1 cellular context compared by ENCODE assay signal in the genomic region with DNA sequence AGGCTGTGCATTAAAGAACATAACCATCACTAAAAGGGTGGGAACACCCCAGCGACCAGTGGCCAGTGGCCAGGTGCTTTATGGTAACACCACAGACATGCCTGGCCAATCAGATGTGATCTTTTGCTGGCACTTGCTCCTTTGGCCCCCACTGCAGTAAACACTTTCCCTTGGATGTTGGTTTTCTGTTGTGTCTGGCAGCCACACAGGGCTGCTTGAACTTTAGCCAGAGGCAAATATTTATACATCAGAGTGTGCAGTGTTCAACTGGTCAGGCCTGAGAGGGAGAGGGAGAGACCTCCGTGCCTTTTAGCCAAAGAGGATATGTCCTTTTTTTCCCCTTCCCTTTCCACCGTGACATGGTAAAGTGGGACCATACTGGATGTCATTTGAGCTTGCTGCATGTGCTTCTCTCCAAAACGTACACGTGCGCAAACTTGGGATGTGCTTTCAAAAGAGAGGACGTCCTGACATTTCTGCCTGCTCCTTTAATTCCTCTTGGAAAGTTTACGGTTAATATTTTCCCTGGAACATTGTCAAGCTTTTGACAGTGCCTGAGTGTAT.
TF ChIP-seq lines count a peak whose summit lies in the region.

No MANE protein-coding gene starts in this region.

TF ChIP-seq in HepG2, 621 proteins besides CTCF, POLR2A, EP300 and RAD21 (continued from another document and continues in another):
- TF ChIP-seq, protein P1, sequence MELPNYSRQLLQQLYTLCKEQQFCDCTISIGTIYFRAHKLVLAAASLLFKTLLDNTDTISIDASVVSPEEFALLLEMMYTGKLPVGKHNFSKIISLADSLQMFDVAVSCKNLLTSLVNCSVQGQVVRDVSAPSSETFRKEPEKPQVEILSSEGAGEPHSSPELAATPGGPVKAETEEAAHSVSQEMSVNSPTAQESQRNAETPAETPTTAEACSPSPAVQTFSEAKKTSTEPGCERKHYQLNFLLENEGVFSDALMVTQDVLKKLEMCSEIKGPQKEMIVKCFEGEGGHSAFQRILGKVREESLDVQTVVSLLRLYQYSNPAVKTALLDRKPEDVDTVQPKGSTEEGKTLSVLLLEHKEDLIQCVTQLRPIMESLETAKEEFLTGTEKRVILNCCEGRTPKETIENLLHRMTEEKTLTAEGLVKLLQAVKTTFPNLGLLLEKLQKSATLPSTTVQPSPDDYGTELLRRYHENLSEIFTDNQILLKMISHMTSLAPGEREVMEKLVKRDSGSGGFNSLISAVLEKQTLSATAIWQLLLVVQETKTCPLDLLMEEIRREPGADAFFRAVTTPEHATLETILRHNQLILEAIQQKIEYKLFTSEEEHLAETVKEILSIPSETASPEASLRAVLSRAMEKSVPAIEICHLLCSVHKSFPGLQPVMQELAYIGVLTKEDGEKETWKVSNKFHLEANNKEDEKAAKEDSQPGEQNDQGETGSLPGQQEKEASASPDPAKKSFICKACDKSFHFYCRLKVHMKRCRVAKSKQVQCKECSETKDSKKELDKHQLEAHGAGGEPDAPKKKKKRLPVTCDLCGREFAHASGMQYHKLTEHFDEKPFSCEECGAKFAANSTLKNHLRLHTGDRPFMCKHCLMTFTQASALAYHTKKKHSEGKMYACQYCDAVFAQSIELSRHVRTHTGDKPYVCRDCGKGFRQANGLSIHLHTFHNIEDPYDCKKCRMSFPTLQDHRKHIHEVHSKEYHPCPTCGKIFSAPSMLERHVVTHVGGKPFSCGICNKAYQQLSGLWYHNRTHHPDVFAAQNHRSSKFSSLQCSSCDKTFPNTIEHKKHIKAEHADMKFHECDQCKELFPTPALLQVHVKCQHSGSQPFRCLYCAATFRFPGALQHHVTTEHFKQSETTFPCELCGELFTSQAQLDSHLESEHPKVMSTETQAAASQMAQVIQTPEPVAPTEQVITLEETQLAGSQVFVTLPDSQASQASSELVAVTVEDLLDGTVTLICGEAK (IDR thresholded peaks at IDR 0.05), result no peak
- TF ChIP-seq, protein P1 (CRISPR knock-in tag; IDR thresholded peaks at IDR 0.05), result no peak; the same call in 1 of the 2 replicates
- no peak for TF ChIP-seq ZNF713 (CRISPR knock-in tag; IDR thresholded peaks at IDR 0.05)
- TF ChIP-seq HNRNPH1 (optimal IDR thresholded peaks at IDR 0.05; ENCODE audit: low read depth, low read length), result no peak
- peak; percentile 98 for TF ChIP-seq ZNF331 (CRISPR knock-in tag; IDR thresholded peaks at IDR 0.05)
- TF ChIP-seq MED1 (CRISPR knock-in tag; IDR thresholded peaks at IDR 0.05), result peak; percentile 84
- TF ChIP-seq ZNF672 (CRISPR knock-in tag; IDR thresholded peaks at IDR 0.05), result no peak
- TF ChIP-seq NR3C1 (CRISPR knock-in tag; IDR thresholded peaks at IDR 0.05), result no peak
- TF ChIP-seq TAF1 (CRISPR knock-in tag; IDR thresholded peaks at IDR 0.05), result peak; percentile 45; the same call in 1 of the 2 replicates
- TF ChIP-seq SIN3B (IDR thresholded peaks at IDR 0.05; ENCODE audit: low read length), result no peak
- no peak for TF ChIP-seq SMAD9 (CRISPR knock-in tag; IDR thresholded peaks at IDR 0.05)
- TF ChIP-seq ZSCAN31 (CRISPR knock-in tag; IDR thresholded peaks at IDR 0.05; ENCODE audit: low read depth), result peak; percentile 26; the same call in 1 of the 2 replicates
- TF ChIP-seq YY1 (IDR thresholded peaks at IDR 0.05; ENCODE audit: insufficient read depth, insufficient replicate concordance, low read depth, low read length), result no peak
- no peak for TF ChIP-seq KLF9 (CRISPR knock-in tag; IDR thresholded peaks at IDR 0.05; ENCODE audit: low read depth)
- TF ChIP-seq FOXA3 (CRISPR knock-in tag; IDR thresholded peaks at IDR 0.05), result peak; percentile 91
- TF ChIP-seq CERS6 (CRISPR knock-in tag; IDR thresholded peaks at IDR 0.05), result no peak
- TF ChIP-seq ZNF790 (CRISPR knock-in tag; IDR thresholded peaks at IDR 0.05; ENCODE audit: borderline replicate concordance), result 0 out of 2 replicates have a peak, but pooled peaks have one; percentile 24
- peak; percentile 76; the same call in 1 of the 2 replicates for TF ChIP-seq PITX1 (CRISPR knock-in tag; IDR thresholded peaks at IDR 0.05)
- TF ChIP-seq, protein P2, sequence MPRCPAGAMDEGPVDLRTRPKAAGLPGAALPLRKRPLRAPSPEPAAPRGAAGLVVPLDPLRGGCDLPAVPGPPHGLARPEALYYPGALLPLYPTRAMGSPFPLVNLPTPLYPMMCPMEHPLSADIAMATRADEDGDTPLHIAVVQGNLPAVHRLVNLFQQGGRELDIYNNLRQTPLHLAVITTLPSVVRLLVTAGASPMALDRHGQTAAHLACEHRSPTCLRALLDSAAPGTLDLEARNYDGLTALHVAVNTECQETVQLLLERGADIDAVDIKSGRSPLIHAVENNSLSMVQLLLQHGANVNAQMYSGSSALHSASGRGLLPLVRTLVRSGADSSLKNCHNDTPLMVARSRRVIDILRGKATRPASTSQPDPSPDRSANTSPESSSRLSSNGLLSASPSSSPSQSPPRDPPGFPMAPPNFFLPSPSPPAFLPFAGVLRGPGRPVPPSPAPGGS (CRISPR knock-in tag; IDR thresholded peaks at IDR 0.05), result no peak
- TF ChIP-seq, protein P3, sequence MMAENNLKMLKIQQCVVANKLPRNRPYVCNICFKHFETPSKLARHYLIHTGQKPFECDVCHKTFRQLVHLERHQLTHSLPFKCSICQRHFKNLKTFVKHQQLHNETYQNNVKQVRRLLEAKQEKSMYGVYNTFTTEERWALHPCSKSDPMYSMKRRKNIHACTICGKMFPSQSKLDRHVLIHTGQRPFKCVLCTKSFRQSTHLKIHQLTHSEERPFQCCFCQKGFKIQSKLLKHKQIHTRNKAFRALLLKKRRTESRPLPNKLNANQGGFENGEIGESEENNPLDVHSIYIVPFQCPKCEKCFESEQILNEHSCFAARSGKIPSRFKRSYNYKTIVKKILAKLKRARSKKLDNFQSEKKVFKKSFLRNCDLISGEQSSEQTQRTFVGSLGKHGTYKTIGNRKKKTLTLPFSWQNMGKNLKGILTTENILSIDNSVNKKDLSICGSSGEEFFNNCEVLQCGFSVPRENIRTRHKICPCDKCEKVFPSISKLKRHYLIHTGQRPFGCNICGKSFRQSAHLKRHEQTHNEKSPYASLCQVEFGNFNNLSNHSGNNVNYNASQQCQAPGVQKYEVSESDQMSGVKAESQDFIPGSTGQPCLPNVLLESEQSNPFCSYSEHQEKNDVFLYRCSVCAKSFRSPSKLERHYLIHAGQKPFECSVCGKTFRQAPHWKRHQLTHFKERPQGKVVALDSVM (CRISPR knock-in tag; IDR thresholded peaks at IDR 0.05), result no peak
- TF ChIP-seq MLXIP (CRISPR knock-in tag; IDR thresholded peaks at IDR 0.05; ENCODE audit: borderline replicate concordance), result no peak
- TF ChIP-seq ZNF792 (CRISPR knock-in tag; IDR thresholded peaks at IDR 0.05), result peak; percentile 64; the same call in 1 of the 2 replicates
- no peak for TF ChIP-seq SOX6 (IDR thresholded peaks at IDR 0.05)
- TF ChIP-seq SOX6 (CRISPR knock-in tag; IDR thresholded peaks at IDR 0.05), result peak; percentile 92
- peak; percentile 45; the same call in 1 of the 2 replicates for TF ChIP-seq SNAPC5 (CRISPR knock-in tag; IDR thresholded peaks at IDR 0.05; ENCODE audit: borderline replicate concordance)
- no peak for TF ChIP-seq PRMT3 (CRISPR knock-in tag; IDR thresholded peaks at IDR 0.05; ENCODE audit: borderline replicate concordance, low read depth)
- no peak for TF ChIP-seq REL (CRISPR knock-in tag; conservative IDR thresholded peaks at IDR 0.05)
- TF ChIP-seq KLF16 (CRISPR knock-in tag; IDR thresholded peaks at IDR 0.05), result peak in 1 of 2 experiments; percentile 74; a peak in 1 of 4 replicates
- TF ChIP-seq, protein P4, sequence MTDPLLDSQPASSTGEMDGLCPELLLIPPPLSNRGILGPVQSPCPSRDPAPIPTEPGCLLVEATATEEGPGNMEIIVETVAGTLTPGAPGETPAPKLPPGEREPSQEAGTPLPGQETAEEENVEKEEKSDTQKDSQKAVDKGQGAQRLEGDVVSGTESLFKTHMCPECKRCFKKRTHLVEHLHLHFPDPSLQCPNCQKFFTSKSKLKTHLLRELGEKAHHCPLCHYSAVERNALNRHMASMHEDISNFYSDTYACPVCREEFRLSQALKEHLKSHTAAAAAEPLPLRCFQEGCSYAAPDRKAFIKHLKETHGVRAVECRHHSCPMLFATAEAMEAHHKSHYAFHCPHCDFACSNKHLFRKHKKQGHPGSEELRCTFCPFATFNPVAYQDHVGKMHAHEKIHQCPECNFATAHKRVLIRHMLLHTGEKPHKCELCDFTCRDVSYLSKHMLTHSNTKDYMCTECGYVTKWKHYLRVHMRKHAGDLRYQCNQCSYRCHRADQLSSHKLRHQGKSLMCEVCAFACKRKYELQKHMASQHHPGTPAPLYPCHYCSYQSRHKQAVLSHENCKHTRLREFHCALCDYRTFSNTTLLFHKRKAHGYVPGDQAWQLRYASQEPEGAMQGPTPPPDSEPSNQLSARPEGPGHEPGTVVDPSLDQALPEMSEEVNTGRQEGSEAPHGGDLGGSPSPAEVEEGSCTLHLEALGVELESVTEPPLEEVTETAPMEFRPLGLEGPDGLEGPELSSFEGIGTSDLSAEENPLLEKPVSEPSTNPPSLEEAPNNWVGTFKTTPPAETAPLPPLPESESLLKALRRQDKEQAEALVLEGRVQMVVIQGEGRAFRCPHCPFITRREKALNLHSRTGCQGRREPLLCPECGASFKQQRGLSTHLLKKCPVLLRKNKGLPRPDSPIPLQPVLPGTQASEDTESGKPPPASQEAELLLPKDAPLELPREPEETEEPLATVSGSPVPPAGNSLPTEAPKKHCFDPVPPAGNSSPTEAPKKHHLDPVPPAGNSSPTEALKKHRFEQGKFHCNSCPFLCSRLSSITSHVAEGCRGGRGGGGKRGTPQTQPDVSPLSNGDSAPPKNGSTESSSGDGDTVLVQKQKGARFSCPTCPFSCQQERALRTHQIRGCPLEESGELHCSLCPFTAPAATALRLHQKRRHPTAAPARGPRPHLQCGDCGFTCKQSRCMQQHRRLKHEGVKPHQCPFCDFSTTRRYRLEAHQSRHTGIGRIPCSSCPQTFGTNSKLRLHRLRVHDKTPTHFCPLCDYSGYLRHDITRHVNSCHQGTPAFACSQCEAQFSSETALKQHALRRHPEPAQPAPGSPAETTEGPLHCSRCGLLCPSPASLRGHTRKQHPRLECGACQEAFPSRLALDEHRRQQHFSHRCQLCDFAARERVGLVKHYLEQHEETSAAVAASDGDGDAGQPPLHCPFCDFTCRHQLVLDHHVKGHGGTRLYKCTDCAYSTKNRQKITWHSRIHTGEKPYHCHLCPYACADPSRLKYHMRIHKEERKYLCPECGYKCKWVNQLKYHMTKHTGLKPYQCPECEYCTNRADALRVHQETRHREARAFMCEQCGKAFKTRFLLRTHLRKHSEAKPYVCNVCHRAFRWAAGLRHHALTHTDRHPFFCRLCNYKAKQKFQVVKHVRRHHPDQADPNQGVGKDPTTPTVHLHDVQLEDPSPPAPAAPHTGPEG (CRISPR knock-in tag; IDR thresholded peaks at IDR 0.05), result no peak; the same call in 1 of the 2 replicates
- TF ChIP-seq PHF5A (CRISPR knock-in tag; IDR thresholded peaks at IDR 0.05; ENCODE audit: low read depth, unreplicated experiment), result peak; percentile 38
- no peak for TF ChIP-seq TBP (CRISPR knock-in tag; IDR thresholded peaks at IDR 0.05)
- TF ChIP-seq ATF1 (CRISPR knock-in tag; IDR thresholded peaks at IDR 0.05), result peak; percentile 55; the same call in 1 of the 2 replicates
